ENCODE assay signal across 9 cellular contexts in the genomic region with DNA sequence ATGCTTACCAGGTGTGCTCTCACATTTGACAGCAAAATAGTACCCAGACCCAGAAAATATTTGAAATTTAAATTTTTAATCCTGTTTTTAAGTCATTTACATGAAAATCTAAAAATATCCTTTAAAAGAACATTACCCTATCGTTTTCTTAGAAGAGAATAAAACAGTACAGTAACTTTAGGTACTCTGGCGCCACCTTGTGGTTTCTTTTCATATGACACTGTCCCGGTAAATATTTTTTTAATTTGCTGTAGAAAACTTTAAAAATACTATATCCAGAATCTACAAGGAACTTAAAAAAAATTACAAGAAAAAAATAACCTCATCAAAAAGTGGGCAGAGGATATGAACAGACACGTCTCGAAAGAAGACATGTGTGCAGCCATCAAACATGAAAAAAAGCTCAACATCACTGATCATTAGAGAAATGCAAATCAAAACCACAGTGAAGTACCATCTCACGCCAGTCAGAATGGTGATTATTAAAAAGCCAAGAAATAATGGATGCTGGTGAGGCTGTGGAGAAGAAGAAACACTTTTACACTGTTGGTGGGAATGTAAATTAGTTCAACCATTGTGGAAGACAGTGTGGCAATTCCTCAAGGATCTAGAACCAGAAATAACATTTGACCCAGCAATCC.
DNase-seq lines count a peak whose midpoint lies in the region; ATAC-seq, FAIRE-seq and TF ChIP-seq lines count a peak whose summit lies in the region.
"Had no signal": no experiment of that assay in that cellular context is flagged by ENCODE, and none has a peak within 500 bp of the region (broad histone marks: within the 10 kb centered on the region; RNA-seq: fewer than 3 reads in every experiment).

No MANE protein-coding gene starts in this region.

- H4K20me1 ChIP-seq in OCI-LY7 (ENCODE audit: insufficient read depth, low read length), result no peaks in the 10 kb centered on the region

- peak; percentile 88 to 89 for TF ChIP-seq RAD21 in A549 (conservative IDR thresholded peaks at IDR 0.05 in 1 of 2, IDR thresholded peaks at IDR 0.05 in 1 of 2)

- no peaks in the 10 kb centered on the region for H3K9me2 ChIP-seq in OCI-LY7 (ENCODE audit: insufficient read depth, low read length)

- H3K27me3 ChIP-seq in sigmoid colon, result no peaks in the 10 kb centered on the region

- FAIRE-seq in A549 (lab: Jason Lieb, UNC), result peak; percentile 23
- peak; percentile 97 for FAIRE-seq in frontal cortex (lab: Jason Lieb, UNC)

- CTCF ChIA-PET in A549 (lab: Yijun Ruan, JAX), result interaction anchor here (0.6 to 1.0 kb wide), 3 partner anchors 201 to 696 kb away, joined by 3 read pairs; no protein-coding TSS in a partner anchor
- CTCF ChIA-PET in OCI-LY7 (lab: Charles Lee; ENCODE audit: unreplicated experiment), result no interaction called here

- no peaks in the 10 kb centered on the region for H3K36me3 ChIP-seq in OCI-LY7 (ENCODE audit: insufficient read depth, low read length)
- no peaks in the 10 kb centered on the region for H3K36me3 ChIP-seq in sigmoid colon

- no TSS peak for BruUV-seq in OCI-LY7 (replicated peaks; lab: Mats Ljungman, UMichigan)

- no peak for TF ChIP-seq EP300 in A549 (IDR thresholded peaks at IDR 0.05)
- no peak for TF ChIP-seq EP300 in sigmoid colon (IDR thresholded peaks at IDR 0.05)

- ATAC-seq in A549, result peak in 1 of 2 experiments; percentile 61; a peak in 2 of 6 replicates
- peak; percentile 66 for ATAC-seq in GM18498 (IDR thresholded peaks at IDR 0.05; ENCODE audit: unreplicated experiment)
- peak; percentile 53 for ATAC-seq in HG03196 (IDR thresholded peaks at IDR 0.05; ENCODE audit: unreplicated experiment)
- ATAC-seq: right cardiac atrium had no signal

- no peaks in the 10 kb centered on the region for H3K9me3 ChIP-seq in A549
- H3K9me3 ChIP-seq in OCI-LY7 (ENCODE audit: low read length), result no peaks in the 10 kb centered on the region
- no peaks in the 10 kb centered on the region for H3K9me3 ChIP-seq in sigmoid colon

- no peak overlapping the region for H3K4me3 ChIP-seq in A549
- no peak overlapping the region for H3K4me3 ChIP-seq in OCI-LY7 (ENCODE audit: low read depth, low read length, poor library complexity, severe bottlenecking)
- no peak overlapping the region for H3K4me3 ChIP-seq in sigmoid colon

- 5% methylated on average over 6 of the region's 6 CpGs for WGBS in A549 (ENCODE audit: missing lambda C conversion rate)
- 3 to 13% methylated on average over 6 of the region's 6 CpGs for WGBS in sigmoid colon, 2 donors

- TF ChIP-seq CTCF in A549 (IDR thresholded peaks at IDR 0.05) (peak; percentile 79), OCI-LY7 (conservative IDR thresholded peaks at IDR 0.05; ENCODE audit: low read length) (peak; percentile 98), sigmoid colon (IDR thresholded peaks at IDR 0.05) (peak; percentile 15 to 92 (median 65))

- POLR2A ChIA-PET in A549 (lab: Yijun Ruan, JAX) (no interaction called here), OCI-LY7 (lab: Charles Lee) (no interaction called here)

- H2AFZ ChIP-seq in OCI-LY7 (ENCODE audit: low read length), result no peak overlapping the region

- H3K27ac ChIP-seq in A549, result no peak overlapping the region
- H3K27ac ChIP-seq in OCI-LY7 (ENCODE audit: low read depth, low read length, poor library complexity, severe bottlenecking), result no peak overlapping the region
- no peak overlapping the region for H3K27ac ChIP-seq in sigmoid colon

- intact Hi-C loops in OCI-LY7 (cut with micrococcal nuclease; ENCODE audit: unreplicated experiment) (loop anchor here (5.0 kb wide), 1 partner anchor 454 kb away; no protein-coding TSS in a partner anchor), sigmoid colon (cut with DNase I) (no loop called here), posterior vena cava (cut with DNase I) (no loop called here)

- H3K4me1 ChIP-seq in A549 (peaks cover 20% of the 10 kb centered on the region), OCI-LY7 (ENCODE audit: insufficient read depth, low read length, poor library complexity, severe bottlenecking) (no peaks in the 10 kb centered on the region), sigmoid colon (no peaks in the 10 kb centered on the region)

- no peaks in the 10 kb centered on the region for H3K79me2 ChIP-seq in OCI-LY7 (ENCODE audit: insufficient read depth, low read depth, low read length)

- DNase-seq in A549 (ENCODE audit: low read depth in 1 of 2, low spot score in 1 of 2) (peak in 1 of 2 experiments; percentile 41), OCI-LY7 (ENCODE audit: low spot score) (peak; percentile 53), frontal cortex (ENCODE audit: low spot score in 2 of 2) (no peak), sigmoid colon (peak; percentile 64), posterior vena cava (ENCODE audit: low spot score) (no peak)
- peak; percentile 42 to 48 for DNase-seq in activated T-cell treated with anti-CD3 and anti-CD28 coated beads, Interleukin-2, amount 50 U/mL, for 48 hours

- TF ChIP-seq POLR2A in A549 (IDR thresholded peaks at IDR 0.05; ENCODE audit: low read length) (no peak), sigmoid colon (IDR thresholded peaks at IDR 0.05) (no peak)

- H3K4me2 ChIP-seq in A549, result no peak overlapping the region; the same call in 2 of the 3 replicates
- no peak overlapping the region for H3K4me2 ChIP-seq in OCI-LY7 (ENCODE audit: low read length)

TF ChIP-seq in A549, 52 proteins besides CTCF, POLR2A, EP300 and RAD21:
- TF ChIP-seq, protein P1, sequence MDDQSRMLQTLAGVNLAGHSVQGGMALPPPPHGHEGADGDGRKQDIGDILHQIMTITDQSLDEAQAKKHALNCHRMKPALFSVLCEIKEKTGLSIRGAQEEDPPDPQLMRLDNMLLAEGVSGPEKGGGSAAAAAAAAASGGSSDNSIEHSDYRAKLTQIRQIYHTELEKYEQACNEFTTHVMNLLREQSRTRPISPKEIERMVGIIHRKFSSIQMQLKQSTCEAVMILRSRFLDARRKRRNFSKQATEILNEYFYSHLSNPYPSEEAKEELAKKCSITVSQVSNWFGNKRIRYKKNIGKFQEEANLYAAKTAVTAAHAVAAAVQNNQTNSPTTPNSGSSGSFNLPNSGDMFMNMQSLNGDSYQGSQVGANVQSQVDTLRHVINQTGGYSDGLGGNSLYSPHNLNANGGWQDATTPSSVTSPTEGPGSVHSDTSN (IDR thresholded peaks at IDR 0.05), result no peak
- no peak for TF ChIP-seq PHF8 (IDR thresholded peaks at IDR 0.05; ENCODE audit: borderline replicate concordance, low read depth)
- TF ChIP-seq MAZ (IDR thresholded peaks at IDR 0.05; ENCODE audit: borderline replicate concordance, low read depth, low read length), result no peak
- no peak for TF ChIP-seq ZC3H11A (IDR thresholded peaks at IDR 0.05)
- TF ChIP-seq SMC3 (IDR thresholded peaks at IDR 0.05), result peak; percentile 83

Comparison
In these comparisons a context has a peak if more than half of its experiments do, and no peak if none do; other contexts are left out.
1. DNase-seq: peak in OCI-LY7 (single experiment), activated T-cell treated with anti-CD3 and anti-CD28 coated beads, Interleukin-2, amount 50 U/mL, for 48 hours (2 of 2) and sigmoid colon (single experiment); none in frontal cortex (0 of 2) and posterior vena cava (single experiment).
2. Peak in every context shown above with its lines, with median percentiles within 50 percentile points of each other: CTCF ChIP-seq.